27 cellular contexts compared by ENCODE assay signal in genomic region chr10:125455855-125456254, GRCh38.
"Had no signal": no experiment of that assay in that cellular context is flagged by ENCODE, and none has a peak within 500 bp of the region (broad histone marks: within the 10 kb centered on the region; RNA-seq: fewer than 3 reads in every experiment).

No MANE protein-coding gene starts in this region.

- DNase-seq: activated CD4-positive, alpha-beta T cell treated with anti-CD3 and anti-CD28 coated beads, Interleukin-2, amount 10 ng/mL, durations not matched to agents 7 days and 5 days; activated CD8-positive, alpha-beta T cell treated with anti-CD3 and anti-CD28 coated beads, Interleukin-2, amount 10 ng/mL, durations not matched to agents 7 days and 5 days; activated naive CD4-positive, alpha-beta T cell treated with anti-CD3 and anti-CD28 coated beads, Interleukin-2, amount 10 ng/mL, durations not matched to agents 7 days and 5 days; activated naive CD8-positive, alpha-beta T cell treated with anti-CD3 and anti-CD28 coated beads, Interleukin-2, amount 50 U/mL, for 24 hours; activated T-cell treated with anti-CD3 and anti-CD28 coated beads, Interleukin-2, amount 50 U/mL, for 4 hours; anterior cingulate cortex; caudate nucleus; dorsolateral prefrontal cortex; foreskin keratinocyte; glutamatergic neuron; hippocampal formation; left ventricle myocardium inferior; mucosa of descending colon; naive B cell; pancreas; sigmoid colon; stimulated activated CD4-positive, alpha-beta T cell treated with anti-CD3 and anti-CD28 coated beads, Interleukin-4, amount 100 ng/mL, for 4 hours; T-helper 1 cell; T1000; testis; upper lobe of right lung had no signal

- ATAC-seq: activated CD4-positive, CD25-positive, alpha-beta regulatory T cell treated with anti-CD3 and anti-CD28 coated beads, Interleukin-2, amount 50 U/mL, for 24 hours; activated CD8-positive, alpha-beta T cell treated with anti-CD3 and anti-CD28 coated beads, Interleukin-2, amount 10 ng/mL, durations not matched to agents 7 days and 5 days; activated naive CD8-positive, alpha-beta T cell treated with anti-CD3 and anti-CD28 coated beads, Interleukin-2, amount 50 U/mL, for 24 hours; activated T-cell treated with anti-CD3 and anti-CD28 coated beads, Interleukin-2, amount 50 U/mL, for 4 hours; foreskin keratinocyte; mucosa of descending colon; pancreas; stimulated activated memory B cell treated with anti-CD40 and anti-IgM and Interleukin-4, amounts not matched to agents 10 μg/mL and 1 μg/mL and 100 μg/mL, for 72 hours; upper lobe of right lung had no signal

- H3K36me3 Mint-ChIP-seq: activated naive CD4-positive, alpha-beta T cell treated with anti-CD3 and anti-CD28 coated beads, Interleukin-2, amount 10 ng/mL, durations not matched to agents 7 days and 5 days; brain; memory B cell; naive B cell; stimulated activated memory B cell treated with anti-CD40 and anti-IgM and Interleukin-4, amounts not matched to agents 10 μg/mL and 1 μg/mL and 100 μg/mL, for 72 hours had no signal

- H3K4me3 Mint-ChIP-seq: activated CD4-positive, alpha-beta T cell treated with anti-CD3 and anti-CD28 coated beads, Interleukin-2, amount 10 ng/mL, durations not matched to agents 7 days and 5 days; activated CD8-positive, alpha-beta T cell treated with anti-CD3 and anti-CD28 coated beads, Interleukin-2, amount 10 ng/mL, durations not matched to agents 7 days and 5 days; activated naive CD4-positive, alpha-beta T cell treated with anti-CD3 and anti-CD28 coated beads, Interleukin-2, amount 10 ng/mL, durations not matched to agents 7 days and 5 days; activated naive CD8-positive, alpha-beta T cell treated with anti-CD3 and anti-CD28 coated beads, Interleukin-2, amount 50 U/mL, for 24 hours; activated T-cell treated with anti-CD3 and anti-CD28 coated beads, Interleukin-2, amount 50 U/mL, for 4 hours; brain; memory B cell; naive B cell; stimulated activated memory B cell treated with anti-CD40 and anti-IgM and Interleukin-4, amounts not matched to agents 10 μg/mL and 1 μg/mL and 100 μg/mL, for 72 hours had no signal

- H3K9me3 Mint-ChIP-seq: activated CD4-positive, alpha-beta T cell treated with anti-CD3 and anti-CD28 coated beads, Interleukin-2, amount 10 ng/mL, durations not matched to agents 7 days and 5 days; activated naive CD8-positive, alpha-beta T cell treated with anti-CD3 and anti-CD28 coated beads, Interleukin-2, amount 50 U/mL, for 24 hours; activated T-cell treated with anti-CD3 and anti-CD28 coated beads, Interleukin-2, amount 50 U/mL, for 4 hours; memory B cell; stimulated activated memory B cell treated with anti-CD40 and anti-IgM and Interleukin-4, amounts not matched to agents 10 μg/mL and 1 μg/mL and 100 μg/mL, for 72 hours had no signal

- H3K4me1 Mint-ChIP-seq: activated CD4-positive, alpha-beta T cell treated with anti-CD3 and anti-CD28 coated beads, Interleukin-2, amount 10 ng/mL, durations not matched to agents 7 days and 5 days; activated naive CD4-positive, alpha-beta T cell treated with anti-CD3 and anti-CD28 coated beads, Interleukin-2, amount 10 ng/mL, durations not matched to agents 7 days and 5 days; activated naive CD8-positive, alpha-beta T cell treated with anti-CD3 and anti-CD28 coated beads, Interleukin-2, amount 50 U/mL, for 24 hours; memory B cell; naive B cell; stimulated activated memory B cell treated with anti-CD40 and anti-IgM and Interleukin-4, amounts not matched to agents 10 μg/mL and 1 μg/mL and 100 μg/mL, for 72 hours had no signal

- H3K27me3 Mint-ChIP-seq: activated CD4-positive, alpha-beta T cell treated with anti-CD3 and anti-CD28 coated beads, Interleukin-2, amount 10 ng/mL, durations not matched to agents 7 days and 5 days; activated naive CD4-positive, alpha-beta T cell treated with anti-CD3 and anti-CD28 coated beads, Interleukin-2, amount 10 ng/mL, durations not matched to agents 7 days and 5 days; stimulated activated memory B cell treated with anti-CD40 and anti-IgM and Interleukin-4, amounts not matched to agents 10 μg/mL and 1 μg/mL and 100 μg/mL, for 72 hours had no signal

- H3K4me1 ChIP-seq: foreskin keratinocyte, left ventricle myocardium inferior, pancreas, sigmoid colon, testis, upper lobe of right lung had no signal

- H3K27ac Mint-ChIP-seq: activated CD4-positive, alpha-beta T cell treated with anti-CD3 and anti-CD28 coated beads, Interleukin-2, amount 10 ng/mL, durations not matched to agents 7 days and 5 days; activated CD8-positive, alpha-beta T cell treated with anti-CD3 and anti-CD28 coated beads, Interleukin-2, amount 10 ng/mL, durations not matched to agents 7 days and 5 days; activated naive CD4-positive, alpha-beta T cell treated with anti-CD3 and anti-CD28 coated beads, Interleukin-2, amount 10 ng/mL, durations not matched to agents 7 days and 5 days; activated naive CD8-positive, alpha-beta T cell treated with anti-CD3 and anti-CD28 coated beads, Interleukin-2, amount 50 U/mL, for 24 hours; memory B cell; naive B cell; stimulated activated memory B cell treated with anti-CD40 and anti-IgM and Interleukin-4, amounts not matched to agents 10 μg/mL and 1 μg/mL and 100 μg/mL, for 72 hours had no signal

- H3K27me3 ChIP-seq: neutrophil, pancreas, sigmoid colon, testis had no signal

- H3K27ac ChIP-seq: dorsolateral prefrontal cortex, epithelial cell of prostate, foreskin keratinocyte, left ventricle myocardium inferior, neutrophil, pancreas, sigmoid colon, testis, upper lobe of right lung had no signal

- H3K4me3 ChIP-seq: dorsolateral prefrontal cortex, left ventricle myocardium inferior, mucosa of descending colon, pancreas, sigmoid colon, testis, upper lobe of right lung had no signal

- H3K9me3 ChIP-seq: left ventricle myocardium inferior, mucosa of descending colon, neutrophil, pancreas, sigmoid colon, testis, upper lobe of right lung had no signal

- H3K36me3 ChIP-seq: left ventricle myocardium inferior, neutrophil, pancreas, sigmoid colon, upper lobe of right lung had no signal
